In the genomic region with DNA sequence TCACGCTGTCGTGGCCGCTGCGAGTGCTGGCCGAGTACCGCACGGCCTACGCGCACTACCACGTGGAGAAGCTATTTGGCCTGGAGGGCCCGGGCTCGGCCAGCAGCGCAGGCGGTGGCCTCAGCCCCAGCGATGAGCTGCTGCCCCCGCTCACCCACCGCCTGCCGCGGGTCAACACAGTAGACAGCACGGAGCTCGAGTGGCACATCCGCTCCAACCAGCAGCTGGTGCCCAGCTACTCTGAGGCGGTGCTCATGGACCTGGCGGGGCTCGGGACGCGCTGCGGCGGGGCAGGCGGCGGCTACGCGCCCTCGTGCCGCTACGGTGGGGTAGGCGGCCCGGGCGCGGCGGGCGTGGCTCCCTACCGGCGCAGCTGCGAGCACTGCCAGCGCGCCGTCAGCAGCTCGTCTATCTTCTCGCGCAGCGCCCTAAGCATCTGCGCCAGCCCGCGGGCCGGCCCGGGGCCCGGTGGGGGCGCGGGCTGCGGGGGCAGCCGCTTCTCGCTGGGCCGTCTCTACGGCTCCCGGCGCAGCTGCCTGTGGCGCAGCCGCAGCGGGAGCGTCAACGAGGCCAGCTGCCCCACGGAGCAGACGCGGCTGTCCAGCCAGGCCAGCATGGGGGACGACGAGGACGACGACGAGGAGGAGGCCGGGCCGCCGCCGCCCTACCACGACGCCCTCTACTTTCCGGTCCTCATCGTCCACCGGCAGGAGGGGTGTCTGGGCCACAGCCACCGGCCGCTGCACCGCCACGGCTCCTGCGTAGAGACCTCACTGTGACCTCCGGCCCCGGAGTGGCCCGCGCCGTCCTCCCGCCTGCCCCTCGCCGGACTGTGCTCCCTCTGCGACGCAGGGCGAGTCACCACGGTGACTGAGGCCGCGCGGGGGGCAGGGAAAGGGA, we compare ENCODE assay signal across 10 cellular contexts. TPM values are rescaled to one million over a fixed set of nuclear protein-coding genes. Genes with fewer than 3 reads are reported as not detected.
DNase-seq lines count a peak whose midpoint lies in the region; TF ChIP-seq lines count a peak whose summit lies in the region.
"Had no signal": no experiment of that assay in that cellular context is flagged by ENCODE, and none has a peak within 500 bp of the region (broad histone marks: within the 10 kb centered on the region; RNA-seq: fewer than 3 reads in every experiment).

No MANE protein-coding gene starts in this region.

- H3K4me1 Mint-ChIP-seq in activated naive CD4-positive, alpha-beta T cell treated with anti-CD3 and anti-CD28 coated beads for 36 hours (ENCODE audit: low read depth) = peaks cover 1% of the 10 kb centered on the region

- peaks cover 96% of the 10 kb centered on the region for H3K27me3 ChIP-seq in left ventricle myocardium inferior (ENCODE audit: low read depth)
- H3K27me3 ChIP-seq in skeletal muscle tissue (ENCODE audit: control insufficient read depth in 3 of 3, insufficient read depth in 3 of 3, low read length in 3 of 3) = peaks cover 58 to 72% (median 69%) of the 10 kb centered on the region in 3 donors

- no peak overlapping the region for H3K27ac Mint-ChIP-seq in activated naive CD4-positive, alpha-beta T cell treated with anti-CD3 and anti-CD28 coated beads for 36 hours
- H3K27ac Mint-ChIP-seq: activated naive CD8-positive, alpha-beta T cell had no signal

- H3K9ac ChIP-seq in skeletal muscle tissue (ENCODE audit: low read depth in 1 of 3, low read length in 3 of 3) = peak overlapping the region in 1 of 3 donors; percentile 25

- H3K9me3 Mint-ChIP-seq in activated naive CD4-positive, alpha-beta T cell treated with anti-CD3 and anti-CD28 coated beads for 36 hours = no peaks in the 10 kb centered on the region

- H3K36me3 ChIP-seq in left ventricle myocardium inferior (no peaks in the 10 kb centered on the region), skeletal muscle tissue (ENCODE audit: control insufficient read depth in 3 of 3, insufficient read depth in 3 of 3, low read length in 3 of 3) (no peaks in the 10 kb centered on the region)
- H3K36me3 ChIP-seq: uterus had no signal

- CTCF ChIA-PET in activated naive CD4-positive, alpha-beta T cell treated with anti-CD3 and anti-CD28 coated beads for 36 hours (lab: Charles Lee) = interaction anchor here (0.7 to 2.1 kb wide), 5 partner anchors 9 to 350 kb away, joined by 3 to 9 read pairs (median 3); partner anchors contain the start of gene AARS2

- no peaks in the 10 kb centered on the region for H3K9me3 ChIP-seq in left ventricle myocardium inferior (replicated peaks)
- H3K9me3 ChIP-seq in skeletal muscle tissue (ENCODE audit: control insufficient read depth in 3 of 3, low read length in 3 of 3) = no peaks in the 10 kb centered on the region
- H3K9me3 ChIP-seq: uterus had no signal

- H3K4me3 Mint-ChIP-seq in activated naive CD4-positive, alpha-beta T cell treated with anti-CD3 and anti-CD28 coated beads for 36 hours = no peak overlapping the region

- no peak for TF ChIP-seq CTCF in left ventricle myocardium inferior (IDR thresholded peaks at IDR 0.05; ENCODE audit: borderline replicate concordance)

- H3K4me3 ChIP-seq in left ventricle myocardium inferior = peak overlapping the region; percentile 58
- H3K4me3 ChIP-seq in skeletal muscle tissue (ENCODE audit: low read length in 3 of 3) = peak overlapping the region in 2 of 3 donors; percentile 49 to 52

- intact Hi-C loops in activated naive CD4-positive, alpha-beta T cell treated with anti-CD3 and anti-CD28 coated beads for 36 hours (cut with micrococcal nuclease) = no loop called here
- intact Hi-C loops in left ventricle myocardium inferior (cut with micrococcal nuclease) = no loop called here

- no peaks in the 10 kb centered on the region for H3K36me3 Mint-ChIP-seq in activated naive CD4-positive, alpha-beta T cell treated with anti-CD3 and anti-CD28 coated beads for 36 hours (ENCODE audit: low read depth)
- H3K36me3 Mint-ChIP-seq: activated naive CD8-positive, alpha-beta T cell had no signal

- H3K4me1 ChIP-seq in left ventricle myocardium inferior (peaks cover 12% of the 10 kb centered on the region), skeletal muscle tissue (ENCODE audit: control insufficient read depth in 3 of 3, insufficient read depth in 3 of 3, low read length in 3 of 3) (peaks cover 0 to 5% (median 5%) of the 10 kb centered on the region in 3 donors)
- H3K4me1 ChIP-seq: uterus had no signal

- no peak overlapping the region for H3K27ac ChIP-seq in left ventricle myocardium inferior (replicated peaks)
- no peak overlapping the region for H3K27ac ChIP-seq in skeletal muscle tissue (ENCODE audit: low read depth, low read length)
- H3K27ac ChIP-seq: uterus had no signal

- H3K27me3 Mint-ChIP-seq in activated naive CD4-positive, alpha-beta T cell treated with anti-CD3 and anti-CD28 coated beads for 36 hours (ENCODE audit: low read depth) = peaks cover 60% of the 10 kb centered on the region

- DNase-seq in NCI-H146 (lab: John Stamatoyannopoulos, UW) (peak; percentile 39), NCI-H146 treated with DMSO at 0.1 percent for 48 hours (lab: John Stamatoyannopoulos, UW; ENCODE audit: unreplicated experiment) (no peak), left ventricle myocardium inferior (no peak), SKM-1 treated with dmso at 0.1 percent for 144 hours (lab: John Stamatoyannopoulos, UW; ENCODE audit: unreplicated experiment) (no peak), middle frontal gyrus (ENCODE audit: extremely low spot score, low spot score) (no peak), GDM1 (lab: John Stamatoyannopoulos, UW) (no peak)
- peak; percentile 18 for DNase-seq in activated naive CD4-positive, alpha-beta T cell treated with anti-CD3 and anti-CD28 coated beads for 36 hours
- DNase-seq: uterus had no signal

RNA-seq across cellular contexts. Expression of gene TMEM151B, which starts 5.7 kb away (rescaled TPM):
- total RNA-seq in activated naive CD4-positive, alpha-beta T cell treated with anti-CD3 and anti-CD28 coated beads for 36 hours = not detected
- total RNA-seq in left ventricle myocardium inferior (not detected), skeletal muscle tissue (not detected)

RNA-seq across cellular contexts. Expression of gene NFKBIE, which starts 10.6 kb away (rescaled TPM):
- 1 to 10 TPM; 9.1 to 9.6 TPM for total RNA-seq in activated naive CD4-positive, alpha-beta T cell treated with anti-CD3 and anti-CD28 coated beads for 36 hours
- total RNA-seq in left ventricle myocardium inferior (2.1 TPM), skeletal muscle tissue (6.3 TPM)

RNA-seq across cellular contexts. Expression of gene SLC35B2, which starts 18.7 kb away (rescaled TPM):
- total RNA-seq in activated naive CD4-positive, alpha-beta T cell treated with anti-CD3 and anti-CD28 coated beads for 36 hours = 1 to 10 TPM; 7.2 to 7.3 TPM
- 20.2 TPM for total RNA-seq in left ventricle myocardium inferior
- total RNA-seq in skeletal muscle tissue = 26.1 TPM

RNA-seq across cellular contexts. Expression of gene HSP90AB1, which starts 29.1 kb away (rescaled TPM):
- total RNA-seq in activated naive CD4-positive, alpha-beta T cell treated with anti-CD3 and anti-CD28 coated beads for 36 hours = 1,000 to 10,000 TPM; 1,951 to 2,044 TPM
- total RNA-seq in left ventricle myocardium inferior = 786 TPM
- 474 TPM for total RNA-seq in skeletal muscle tissue

RNA-seq across cellular contexts. Expression of gene AARS2, which starts 37.1 kb away (rescaled TPM):
- total RNA-seq in activated naive CD4-positive, alpha-beta T cell treated with anti-CD3 and anti-CD28 coated beads for 36 hours = 10 to 100 TPM; 11.6 to 12.9 TPM
- total RNA-seq in left ventricle myocardium inferior = 10.6 TPM
- 9.9 TPM for total RNA-seq in skeletal muscle tissue

Comparison
In these comparisons a context has a peak if more than half of its experiments do, and no peak if none do; other contexts are left out.
1. DNase-seq: peak in NCI-H146 (single experiment) and activated naive CD4-positive, alpha-beta T cell treated with anti-CD3 and anti-CD28 coated beads for 36 hours (single experiment); none in NCI-H146 treated with DMSO at 0.1 percent for 48 hours (single experiment), left ventricle myocardium inferior (single experiment), SKM-1 treated with dmso at 0.1 percent for 144 hours (single experiment), middle frontal gyrus (single experiment) and GDM1 (single experiment).